In the genomic region with DNA sequence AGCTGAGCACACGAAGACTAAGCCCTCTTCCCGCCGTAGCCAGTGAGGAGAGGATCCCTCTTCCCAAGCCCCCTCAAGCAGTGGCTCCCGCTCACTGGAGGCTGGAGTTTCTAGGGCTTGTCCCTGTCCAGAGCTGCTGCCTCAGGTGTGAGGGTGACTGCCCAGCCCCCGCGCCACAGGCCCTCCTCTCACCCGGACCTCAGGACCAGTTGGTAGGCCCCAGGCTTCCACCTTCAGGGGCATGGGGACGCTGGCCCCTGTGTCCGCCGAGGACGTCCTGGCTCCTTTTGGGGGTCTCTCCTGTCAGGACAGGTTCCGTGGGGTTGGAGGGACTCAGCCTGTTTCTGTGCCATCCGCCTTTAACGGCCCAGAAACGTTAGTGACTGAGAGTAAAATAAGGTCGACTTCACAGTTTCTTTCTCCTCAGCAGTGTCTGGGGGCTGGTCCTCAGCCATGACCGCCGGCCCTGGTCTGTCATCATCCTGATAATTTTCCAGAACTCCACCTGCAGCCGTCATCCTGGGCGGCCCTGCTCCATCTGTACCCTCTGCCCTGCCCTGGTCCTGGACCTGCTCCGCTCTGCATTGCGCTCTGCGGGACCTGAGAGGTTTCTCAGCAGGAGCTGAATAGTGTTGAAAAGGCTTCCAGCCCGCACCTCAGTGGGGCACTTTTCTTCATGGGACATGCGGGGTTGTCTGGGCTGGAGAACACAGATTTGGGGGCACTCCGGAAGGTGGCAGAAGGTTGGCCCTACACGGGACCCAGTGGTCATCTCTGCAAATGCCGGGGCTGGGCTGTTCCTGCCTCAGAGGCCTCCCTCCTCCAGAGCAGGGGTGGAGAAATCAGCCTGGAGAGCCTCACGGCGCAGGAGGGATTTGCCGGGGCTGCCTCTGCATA, we compare ENCODE assay signal across 1 cellular context.
TF ChIP-seq lines count a peak whose summit lies in the region.

No MANE protein-coding gene starts in this region.

TF ChIP-seq in GM23338, 12 proteins besides CTCF, POLR2A, EP300 and RAD21 (continued from another document):
- TF ChIP-seq ZNF462 (CRISPR knock-in tag; IDR thresholded peaks at IDR 0.05), result no peak
- TF ChIP-seq ZNF114 (CRISPR knock-in tag; IDR thresholded peaks at IDR 0.05), result no peak
- no peak for TF ChIP-seq NANOG (IDR thresholded peaks at IDR 0.05; ENCODE audit: borderline replicate concordance)
- TF ChIP-seq ZNF331 (CRISPR knock-in tag; IDR thresholded peaks at IDR 0.05; ENCODE audit: low read depth), result no peak
TF ChIP-seq in GM23338: peak in this region for 0.
